Comparison of ENCODE assay signal across 10 cellular contexts in genomic region chr12:15899282-15899870, GRCh38. TPM values are rescaled to one million over a fixed set of nuclear protein-coding genes. Genes with fewer than 3 reads are reported as not detected.
A peak's percentile ranks its signal among the peaks of the same experiment; 100 is the strongest.
DNase-seq lines count a peak whose midpoint lies in the region; ATAC-seq, FAIRE-seq and TF ChIP-seq lines count a peak whose summit lies in the region.
"Had no signal": no experiment of that assay in that cellular context is flagged by ENCODE, and none has a peak within 500 bp of the region (broad histone marks: within the 10 kb centered on the region; RNA-seq: fewer than 3 reads in every experiment).

No MANE protein-coding gene starts in this region.

- H3K4me1 Mint-ChIP-seq in activated naive CD8-positive, alpha-beta T cell (ENCODE audit: low read depth) = peaks cover 10% of the 10 kb centered on the region
- peaks cover 10% of the 10 kb centered on the region for H3K4me1 Mint-ChIP-seq in activated naive CD8-positive, alpha-beta T cell treated with anti-CD3 and anti-CD28 coated beads for 36 hours

- H3K4me3 Mint-ChIP-seq in activated naive CD8-positive, alpha-beta T cell = no peak overlapping the region
- H3K4me3 Mint-ChIP-seq in activated naive CD8-positive, alpha-beta T cell treated with anti-CD3 and anti-CD28 coated beads for 36 hours = no peak overlapping the region

- peak overlapping the region; percentile 12 for H3K27ac Mint-ChIP-seq in activated naive CD8-positive, alpha-beta T cell
- H3K27ac Mint-ChIP-seq in activated naive CD8-positive, alpha-beta T cell treated with anti-CD3 and anti-CD28 coated beads for 36 hours = no peak overlapping the region

- no peaks in the 10 kb centered on the region for H3K27me3 Mint-ChIP-seq in activated naive CD8-positive, alpha-beta T cell
- H3K27me3 Mint-ChIP-seq in activated naive CD8-positive, alpha-beta T cell treated with anti-CD3 and anti-CD28 coated beads for 36 hours = no peaks in the 10 kb centered on the region

- DNase-seq in activated naive CD8-positive, alpha-beta T cell treated with anti-CD3 and anti-CD28 coated beads for 36 hours = no peak
- DNase-seq in RPMI8226 (peak; percentile 41), fibroblast of the aortic adventitia (ENCODE audit: low read depth) (peak; percentile 43), testis (no peak), GM12891 (ENCODE audit: insufficient read length, low spot score) (no peak)
- DNase-seq in activated CD4-positive, alpha-beta T cell treated with anti-CD3 and anti-CD28 coated beads, Interleukin-2, amount 50 U/mL, for 1 hour = no peak

- TF ChIP-seq POLR2A in testis (IDR thresholded peaks at IDR 0.05) (no peak), GM12891 (IDR thresholded peaks at IDR 0.05; ENCODE audit: low read depth, low read length) (no peak)

- no peaks in the 10 kb centered on the region for H3K36me3 ChIP-seq in testis (ENCODE audit: low read depth, missing control alignments)

- H3K27ac ChIP-seq in testis = no peak overlapping the region

- H3K27me3 ChIP-seq in testis = no peaks in the 10 kb centered on the region

- no peaks in the 10 kb centered on the region for H3K9me3 ChIP-seq in testis
- H3K9me3 ChIP-seq: HAP-1 had no signal

- intact Hi-C loops in testis (cut with DNase I; ENCODE audit: low total_unique reads) = no loop called here

- no peaks in the 10 kb centered on the region for H3K9me3 Mint-ChIP-seq in activated naive CD8-positive, alpha-beta T cell (ENCODE audit: low read depth)
- no peaks in the 10 kb centered on the region for H3K9me3 Mint-ChIP-seq in activated naive CD8-positive, alpha-beta T cell treated with anti-CD3 and anti-CD28 coated beads for 36 hours

- no peak overlapping the region for H3K4me3 ChIP-seq in fibroblast of the aortic adventitia (ENCODE audit: low read depth, low read length)
- H3K4me3 ChIP-seq in testis = no peak overlapping the region
- H3K4me3 ChIP-seq: HAP-1 had no signal

- TF ChIP-seq CTCF in fibroblast of the aortic adventitia (IDR thresholded peaks at IDR 0.05; ENCODE audit: insufficient read depth, low read length) = peak; percentile 59
- TF ChIP-seq CTCF in testis (IDR thresholded peaks at IDR 0.05) = peak; percentile 33 to 70 (median 37)

- peak; percentile 61 for ATAC-seq in HG02884 (IDR thresholded peaks at IDR 0.05; ENCODE audit: unreplicated experiment)

- peaks cover 4% of the 10 kb centered on the region for H3K4me1 ChIP-seq in testis
- H3K4me1 ChIP-seq: HAP-1 had no signal

- FAIRE-seq in GM12891 (lab: Jason Lieb, UNC) = no peak
- FAIRE-seq: colon had no signal

- peaks cover 8% of the 10 kb centered on the region for H3K36me3 Mint-ChIP-seq in activated naive CD8-positive, alpha-beta T cell
- peaks cover 18% of the 10 kb centered on the region for H3K36me3 Mint-ChIP-seq in activated naive CD8-positive, alpha-beta T cell treated with anti-CD3 and anti-CD28 coated beads for 36 hours

TF ChIP-seq in GM12891, 5 proteins besides CTCF, POLR2A, EP300 and RAD21:
- TF ChIP-seq POLR2AphosphoS5 (IDR thresholded peaks at IDR 0.05; ENCODE audit: low read depth, low read length) = no peak
- no peak for TF ChIP-seq TAF1 (IDR thresholded peaks at IDR 0.05; ENCODE audit: low read depth, low read length)
- TF ChIP-seq SPI1 (IDR thresholded peaks at IDR 0.05; ENCODE audit: low read depth, low read length) = no peak
- no peak for TF ChIP-seq PAX5 (IDR thresholded peaks at IDR 0.05; ENCODE audit: insufficient read depth, low read length, severe bottlenecking)
- TF ChIP-seq POU2F2 (IDR thresholded peaks at IDR 0.05; ENCODE audit: low read depth, low read length) = no peak

RNA-seq across cellular contexts. Expression of gene DERA, which starts 11.8 kb away (rescaled TPM):
- 10 to 100 TPM; 28.3 to 34.0 TPM for total RNA-seq in activated naive CD8-positive, alpha-beta T cell treated with anti-CD3 and anti-CD28 coated beads for 36 hours
- total RNA-seq in fibroblast of the aortic adventitia (ENCODE audit: low replicate concordance) (59.6 and 72.2 TPM in 2 replicates), testis (10 to 100 TPM; 14.0 to 19.0 TPM)
- polyA plus RNA-seq in testis (ENCODE audit: insufficient read depth, low read depth, low replicate concordance) = 21.3 TPM
- polyA plus RNA-seq in GM12891 (2012; ENCODE audit: low read depth, missing spikeins) = 31.0 TPM

RNA-seq across cellular contexts. Expression of gene STRAP, which starts 17.2 kb away (rescaled TPM):
- total RNA-seq in activated naive CD8-positive, alpha-beta T cell treated with anti-CD3 and anti-CD28 coated beads for 36 hours = 100 to 1,000 TPM; 184 to 192 TPM
- total RNA-seq in fibroblast of the aortic adventitia (ENCODE audit: low replicate concordance) (93.9 and 101 TPM in 2 replicates), testis (10 to 100 TPM; 57.0 to 76.6 TPM)
- polyA plus RNA-seq in testis (ENCODE audit: insufficient read depth, low read depth, low replicate concordance) = 123 TPM
- polyA plus RNA-seq in GM12891 (2012; ENCODE audit: low read depth, missing spikeins) = 91.2 TPM

Comparison
In these comparisons a context has a peak if more than half of its experiments do, and no peak if none do; other contexts are left out.
1. DNase-seq: peak in RPMI8226 (single experiment) and fibroblast of the aortic adventitia (single experiment); none in activated naive CD8-positive, alpha-beta T cell treated with anti-CD3 and anti-CD28 coated beads for 36 hours (single experiment), testis (single experiment), GM12891 (single experiment) and activated CD4-positive, alpha-beta T cell treated with anti-CD3 and anti-CD28 coated beads, Interleukin-2, amount 50 U/mL, for 1 hour (single experiment).